ENCODE assay signal across 11 cellular contexts in genomic region chr7:2934211-2934731, GRCh38.
A peak's percentile ranks its signal among the peaks of the same experiment; 100 is the strongest.
DNase-seq lines count a peak whose midpoint lies in the region; ATAC-seq, FAIRE-seq and TF ChIP-seq lines count a peak whose summit lies in the region.
"Had no signal": no experiment of that assay in that cellular context is flagged by ENCODE, and none has a peak within 500 bp of the region (broad histone marks: within the 10 kb centered on the region; RNA-seq: fewer than 3 reads in every experiment).

No MANE protein-coding gene starts in this region.

- H3K36me3 Mint-ChIP-seq in stimulated activated naive CD8-positive, alpha-beta T cell treated with anti-CD3 and anti-CD28 coated beads, Interleukin-15, Interleukin-2, amounts not matched to agents 100 ng/mL and 50 ng/mL, for 24 hours (ENCODE audit: low read depth), result peaks cover 60% of the 10 kb centered on the region

- intact Hi-C loops in mucosa of descending colon (cut with DNase I, micrococcal nuclease), result no loop called here

- H3K4me3 Mint-ChIP-seq in stimulated activated naive CD8-positive, alpha-beta T cell treated with anti-CD3 and anti-CD28 coated beads, Interleukin-15, Interleukin-2, amounts not matched to agents 100 ng/mL and 50 ng/mL, for 24 hours, result no peak overlapping the region

- H3K27me3 ChIP-seq in keratinocyte (ENCODE audit: control insufficient read depth, extremely low read depth, insufficient read depth, low read length), result no peaks in the 10 kb centered on the region
- H3K27me3 ChIP-seq: ovary had no signal

- peak; percentile 28 for DNase-seq in activated T-cell treated with anti-CD3 and anti-CD28 coated beads for 24 hours (ENCODE audit: low read depth)
- DNase-seq in activated T-cell treated with anti-CD3 and anti-CD28 coated beads for 4 hours, result no peak
- DNase-seq in activated T-cell treated with anti-CD3 and anti-CD28 coated beads, Interleukin-2, amount 50 U/mL, for 48 hours, result peak; percentile 51 to 62
- peak; percentile 59 for DNase-seq in keratinocyte (ENCODE audit: low read depth, low spot score)
- DNase-seq in HUDEP-2 (lab: John Stamatoyannopoulos, UW; ENCODE audit: unreplicated experiment in 76 of 76), result no peak
- DNase-seq in NCI-H2107 treated with DMSO at 0.1 percent for 48 hours (lab: John Stamatoyannopoulos, UW; ENCODE audit: unreplicated experiment), result no peak
- no peak for DNase-seq in mucosa of descending colon

- H3K4me1 ChIP-seq in keratinocyte (ENCODE audit: control insufficient read depth, extremely low read depth, insufficient read depth, low read length) (peaks cover 11% of the 10 kb centered on the region), mucosa of descending colon (ENCODE audit: low read depth) (no peaks in the 10 kb centered on the region)

- no peaks in the 10 kb centered on the region for H3K9me3 Mint-ChIP-seq in stimulated activated naive CD8-positive, alpha-beta T cell treated with anti-CD3 and anti-CD28 coated beads, Interleukin-15, Interleukin-2, amounts not matched to agents 100 ng/mL and 50 ng/mL, for 24 hours

- H3K4me3 ChIP-seq in keratinocyte (ENCODE audit: control insufficient read depth in 2 of 3, extremely low read depth in 1 of 3, insufficient read depth in 2 of 3, low read depth in 1 of 3, low read length in 3 of 3), result no peak overlapping the region
- no peak overlapping the region for H3K4me3 ChIP-seq in mucosa of descending colon
- H3K4me3 ChIP-seq: ovary had no signal

- no peaks in the 10 kb centered on the region for H4K20me1 ChIP-seq in keratinocyte (ENCODE audit: control insufficient read depth, extremely low read depth, insufficient read depth, low read length)

- no peak for FAIRE-seq in keratinocyte (lab: Jason Lieb, UNC)

- peak overlapping the region; percentile 48 for H3K4me2 ChIP-seq in keratinocyte (ENCODE audit: control insufficient read depth, extremely low read depth, insufficient read depth, low read depth, low read length)
- H3K4me2 ChIP-seq: KMS-11 had no signal

- no peak overlapping the region for H3K9ac ChIP-seq in keratinocyte (ENCODE audit: control insufficient read depth, extremely low read depth, insufficient read depth, low read length)
- H3K9ac ChIP-seq: KMS-11 had no signal

- peak overlapping the region; percentile 52 for H3K27ac ChIP-seq in keratinocyte (ENCODE audit: control insufficient read depth, insufficient read depth, low read length)
- H3K27ac ChIP-seq: C4-2B, KMS-11, ovary had no signal

- H3K27me3 Mint-ChIP-seq in stimulated activated naive CD8-positive, alpha-beta T cell treated with anti-CD3 and anti-CD28 coated beads, Interleukin-15, Interleukin-2, amounts not matched to agents 100 ng/mL and 50 ng/mL, for 24 hours, result no peaks in the 10 kb centered on the region

- no peaks in the 10 kb centered on the region for H3K9me3 ChIP-seq in keratinocyte (ENCODE audit: control insufficient read depth, low read depth, low read length)
- H3K9me3 ChIP-seq in mucosa of descending colon, result no peaks in the 10 kb centered on the region
- H3K9me3 ChIP-seq: ovary had no signal

- ATAC-seq in mucosa of descending colon, result no peak

- peak overlapping the region; percentile 22 for H2AFZ ChIP-seq in keratinocyte (ENCODE audit: control insufficient read depth, low read length)

- no peaks in the 10 kb centered on the region for H3K9me1 ChIP-seq in keratinocyte (ENCODE audit: control insufficient read depth, extremely low read depth, insufficient read depth, low read length)

- peaks cover 18% of the 10 kb centered on the region for H3K4me1 Mint-ChIP-seq in stimulated activated naive CD8-positive, alpha-beta T cell treated with anti-CD3 and anti-CD28 coated beads, Interleukin-15, Interleukin-2, amounts not matched to agents 100 ng/mL and 50 ng/mL, for 24 hours (ENCODE audit: low read depth)

- no peaks in the 10 kb centered on the region for H3K79me2 ChIP-seq in keratinocyte (ENCODE audit: control insufficient read depth, insufficient read depth, low read length)

- dilution Hi-C loops in keratinocyte (cut with MboI; ENCODE audit: extremely low pct_ligation_motif_present, low sequenced_read_pairs), result no loop called here

- H3K27ac Mint-ChIP-seq in stimulated activated naive CD8-positive, alpha-beta T cell treated with anti-CD3 and anti-CD28 coated beads, Interleukin-15, Interleukin-2, amounts not matched to agents 100 ng/mL and 50 ng/mL, for 24 hours, result peak overlapping the region; percentile 96

- peak; percentile 23 to 33 (median 29) for TF ChIP-seq CTCF in keratinocyte (optimal IDR thresholded peaks at IDR 0.05 in 1 of 3, IDR thresholded peaks at IDR 0.05 in 1 of 3, conservative IDR thresholded peaks at IDR 0.05 in 1 of 3; ENCODE audit: extremely low read depth in 1 of 3, insufficient read depth in 2 of 3, low read length in 3 of 3)
- TF ChIP-seq CTCF in mucosa of descending colon (IDR thresholded peaks at IDR 0.05), result no peak

- H3K36me3 ChIP-seq in keratinocyte (ENCODE audit: control insufficient read depth in 2 of 2, extremely low read depth in 1 of 2, insufficient read depth in 2 of 2, low read length in 2 of 2) (peaks cover 3 to 7% of the 10 kb centered on the region in 2 experiments), mucosa of descending colon (ENCODE audit: low read depth) (no peaks in the 10 kb centered on the region)
- H3K36me3 ChIP-seq: ovary had no signal

Comparison
In these comparisons a context has a peak if more than half of its experiments do, and no peak if none do; other contexts are left out.
1. DNase-seq: peak in activated T-cell treated with anti-CD3 and anti-CD28 coated beads for 24 hours (single experiment), activated T-cell treated with anti-CD3 and anti-CD28 coated beads, Interleukin-2, amount 50 U/mL, for 48 hours (2 of 2) and keratinocyte (single experiment); none in activated T-cell treated with anti-CD3 and anti-CD28 coated beads for 4 hours (single experiment), HUDEP-2 (0 of 76), NCI-H2107 treated with DMSO at 0.1 percent for 48 hours (single experiment) and mucosa of descending colon (0 of 3).